ENCODE assay signal across 8 cellular contexts in genomic region chr16:27355610-27356009, GRCh38. TPM values are rescaled to one million over a fixed set of nuclear protein-coding genes. Genes with fewer than 3 reads are reported as not detected.
DNase-seq lines count a peak whose midpoint lies in the region; ATAC-seq and TF ChIP-seq lines count a peak whose summit lies in the region.

No MANE protein-coding gene starts in this region.

- POLR2A ChIA-PET in CD4-positive, alpha-beta T cell (lab: Charles Lee), result interaction anchor here (1.2 to 1.8 kb wide), 3 partner anchors 11 to 176 kb away, joined by 3 to 12 read pairs (median 4); no protein-coding TSS in a partner anchor

- H3K27me3 ChIP-seq in CD4-positive, alpha-beta T cell (ENCODE audit: control insufficient read depth, insufficient read depth, low read length), result no peaks in the 10 kb centered on the region

- H3K9me3 ChIP-seq in CD4-positive, alpha-beta T cell (ENCODE audit: control insufficient read depth, low read length), result no peaks in the 10 kb centered on the region

- H3K36me3 Mint-ChIP-seq in CD4-positive, alpha-beta T cell (ENCODE audit: low read depth), result peaks cover 96% of the 10 kb centered on the region
- peaks cover 100% of the 10 kb centered on the region for H3K36me3 Mint-ChIP-seq in activated T-helper 17 cell treated with anti-CD3 and anti-CD28 coated beads, Interleukin-2, amount 50 U/mL, for 72 hours (ENCODE audit: low read depth)

- intact Hi-C loops in CD4-positive, alpha-beta T cell (cut with DNase I, micrococcal nuclease), result loop anchor here in 1 of 2 experiments (5.0 kb wide), 1 partner anchor 33 kb away; no protein-coding TSS in a partner anchor

- CTCF ChIA-PET in CD4-positive, alpha-beta T cell (lab: Charles Lee), result interaction anchor here (0.8 to 2.7 kb wide), 6 partner anchors 12 to 176 kb away, joined by 3 to 12 read pairs (median 4); no protein-coding TSS in a partner anchor

- peak; percentile 76 for ATAC-seq in CD4-positive, alpha-beta T cell (ENCODE audit: poor library complexity)
- peak; percentile 73 for ATAC-seq in activated T-helper 17 cell treated with anti-CD3 and anti-CD28 coated beads, Interleukin-2, amount 50 U/mL, for 72 hours (replicated peaks)
- peak; percentile 49 for ATAC-seq in stimulated activated naive CD8-positive, alpha-beta T cell treated with anti-CD3 and anti-CD28 coated beads, Interleukin-15, Interleukin-2, amounts not matched to agents 100 U/mL and 50 U/mL, for 24 hours
- ATAC-seq in HG02884 (IDR thresholded peaks at IDR 0.05; ENCODE audit: unreplicated experiment) (no peak), GM19395 (IDR thresholded peaks at IDR 0.05; ENCODE audit: unreplicated experiment) (no peak)

- peak; percentile 23 for TF ChIP-seq CTCF in CD4-positive, alpha-beta T cell (IDR thresholded peaks at IDR 0.05)
- peak; percentile 27; the same call in 1 of the 2 replicates for TF ChIP-seq CTCF in LNCaP clone FGC (IDR thresholded peaks at IDR 0.05; ENCODE audit: control insufficient read depth, extremely low read depth, insufficient read depth)

- peaks cover 17% of the 10 kb centered on the region for H3K4me1 Mint-ChIP-seq in CD4-positive, alpha-beta T cell (ENCODE audit: low read depth)
- H3K4me1 Mint-ChIP-seq in activated T-helper 17 cell treated with anti-CD3 and anti-CD28 coated beads, Interleukin-2, amount 50 U/mL, for 72 hours, result peaks cover 14% of the 10 kb centered on the region

- H3K4me3 Mint-ChIP-seq in CD4-positive, alpha-beta T cell, result no peak overlapping the region
- no peak overlapping the region for H3K4me3 Mint-ChIP-seq in activated T-helper 17 cell treated with anti-CD3 and anti-CD28 coated beads, Interleukin-2, amount 50 U/mL, for 72 hours

- peak overlapping the region; percentile 84 for H3K27ac Mint-ChIP-seq in CD4-positive, alpha-beta T cell
- H3K27ac Mint-ChIP-seq in activated T-helper 17 cell treated with anti-CD3 and anti-CD28 coated beads, Interleukin-2, amount 50 U/mL, for 72 hours, result peak overlapping the region; percentile 58

- H3K9me3 Mint-ChIP-seq in CD4-positive, alpha-beta T cell, result no peaks in the 10 kb centered on the region
- H3K9me3 Mint-ChIP-seq in activated T-helper 17 cell treated with anti-CD3 and anti-CD28 coated beads, Interleukin-2, amount 50 U/mL, for 72 hours, result no peaks in the 10 kb centered on the region

- H3K4me3 ChIP-seq in LNCaP clone FGC (ENCODE audit: low read depth, low read length), result no peak overlapping the region

- peak in 8 of 10 experiments; percentile 23 to 55 (median 36) for DNase-seq in CD4-positive, alpha-beta T cell
- no peak for DNase-seq in LNCaP clone FGC (ENCODE audit: low read depth)
- peak; percentile 34 for DNase-seq in hepatic stellate cell (ENCODE audit: low spot score)
- DNase-seq in stimulated activated naive CD8-positive, alpha-beta T cell treated with anti-CD3 and anti-CD28 coated beads, Interleukin-15, Interleukin-2, amounts not matched to agents 100 U/mL and 50 U/mL, for 24 hours, result no peak
- DNase-seq in COR-L47 (lab: John Stamatoyannopoulos, UW), result no peak

- H3K27me3 Mint-ChIP-seq in CD4-positive, alpha-beta T cell, result no peaks in the 10 kb centered on the region
- no peaks in the 10 kb centered on the region for H3K27me3 Mint-ChIP-seq in activated T-helper 17 cell treated with anti-CD3 and anti-CD28 coated beads, Interleukin-2, amount 50 U/mL, for 72 hours

- H3K27ac ChIP-seq in CD4-positive, alpha-beta T cell (ENCODE audit: low read depth, low read length), result no peak overlapping the region

RNA-seq across cellular contexts. Expression of gene IL4R, which starts 41.8 kb away (rescaled TPM):
- 100 to 1,000 TPM; 145 to 147 TPM for total RNA-seq in CD4-positive, alpha-beta T cell
- total RNA-seq in activated T-helper 17 cell treated with anti-CD3 and anti-CD28 coated beads, Interleukin-2, amount 50 U/mL, for 72 hours, result 100 to 1,000 TPM; 163 to 216 TPM

RNA-seq across cellular contexts. Expression of gene IL21R, which starts 46.4 kb away (rescaled TPM):
- total RNA-seq in CD4-positive, alpha-beta T cell, result 10 to 100 TPM; 34.5 to 34.8 TPM
- 10 to 100 TPM; 41.8 to 53.6 TPM for total RNA-seq in activated T-helper 17 cell treated with anti-CD3 and anti-CD28 coated beads, Interleukin-2, amount 50 U/mL, for 72 hours

Comparison
In these comparisons a context has a peak if more than half of its experiments do, and no peak if none do; other contexts are left out.
1. ATAC-seq: peak in CD4-positive, alpha-beta T cell (single experiment), activated T-helper 17 cell treated with anti-CD3 and anti-CD28 coated beads, Interleukin-2, amount 50 U/mL, for 72 hours (single experiment) and stimulated activated naive CD8-positive, alpha-beta T cell treated with anti-CD3 and anti-CD28 coated beads, Interleukin-15, Interleukin-2, amounts not matched to agents 100 U/mL and 50 U/mL, for 24 hours (single experiment); none in HG02884 (single experiment) and GM19395 (single experiment).
2. DNase-seq: peak in CD4-positive, alpha-beta T cell (8 of 10) and hepatic stellate cell (single experiment); none in LNCaP clone FGC (single experiment), stimulated activated naive CD8-positive, alpha-beta T cell treated with anti-CD3 and anti-CD28 coated beads, Interleukin-15, Interleukin-2, amounts not matched to agents 100 U/mL and 50 U/mL, for 24 hours (single experiment) and COR-L47 (single experiment).